ENCODE assay signal across 1 cellular context in genomic region chr6:26028212-26028752, GRCh38.
TF ChIP-seq lines count a peak whose summit lies in the region.

No MANE protein-coding gene starts in this region.

TF ChIP-seq in H1, 55 proteins besides CTCF, POLR2A, EP300 and RAD21:
- TF ChIP-seq JUN (IDR thresholded peaks at IDR 0.05; ENCODE audit: low read depth, low read length) (no peak), TAF7 (optimal IDR thresholded peaks at IDR 0.05; ENCODE audit: borderline replicate concordance, low read depth, low read length) (peak; percentile 15), NANOG (IDR thresholded peaks at IDR 0.05; ENCODE audit: insufficient read depth, low read depth, low read length, poor library complexity, severe bottlenecking) (no peak), BCL11A (IDR thresholded peaks at IDR 0.05; ENCODE audit: low read depth in 2 of 2, low read length in 2 of 2) (no peak), CHD7 (IDR thresholded peaks at IDR 0.05; ENCODE audit: insufficient replicate concordance, low read length) (no peak), PHF8 (conservative IDR thresholded peaks at IDR 0.05; ENCODE audit: low read depth, low read length) (no peak), CHD1 (IDR thresholded peaks at IDR 0.05; ENCODE audit: low read depth, low read length) (peak; percentile 31; the same call in 1 of the 2 replicates), SIN3A (conservative IDR thresholded peaks at IDR 0.05 in 1 of 2, IDR thresholded peaks at IDR 0.05 in 1 of 2; ENCODE audit: low read depth in 1 of 2, low read length in 2 of 2) (no peak)
